Comparison of ENCODE assay signal across 1 cellular context in genomic region chrX:103640401-103641155, GRCh38.
TF ChIP-seq lines count a peak whose summit lies in the region.

No MANE protein-coding gene starts in this region.

TF ChIP-seq in SK-N-SH treated with all-trans-retinoic acid at 6 μM for 48 hours, 23 proteins besides CTCF, POLR2A, EP300 and RAD21 (continued from another document):
- TF ChIP-seq PATZ1 (CRISPR knock-in tag; IDR thresholded peaks at IDR 0.05; ENCODE audit: borderline replicate concordance) = no peak
- no peak for TF ChIP-seq RARB (CRISPR knock-in tag; IDR thresholded peaks at IDR 0.05)
- TF ChIP-seq ZFP30 (CRISPR knock-in tag; IDR thresholded peaks at IDR 0.05) = no peak
TF ChIP-seq in SK-N-SH treated with all-trans-retinoic acid at 6 μM for 48 hours: peak in this region for 0.
